ENCODE assay signal across 1 cellular context in the genomic region with DNA sequence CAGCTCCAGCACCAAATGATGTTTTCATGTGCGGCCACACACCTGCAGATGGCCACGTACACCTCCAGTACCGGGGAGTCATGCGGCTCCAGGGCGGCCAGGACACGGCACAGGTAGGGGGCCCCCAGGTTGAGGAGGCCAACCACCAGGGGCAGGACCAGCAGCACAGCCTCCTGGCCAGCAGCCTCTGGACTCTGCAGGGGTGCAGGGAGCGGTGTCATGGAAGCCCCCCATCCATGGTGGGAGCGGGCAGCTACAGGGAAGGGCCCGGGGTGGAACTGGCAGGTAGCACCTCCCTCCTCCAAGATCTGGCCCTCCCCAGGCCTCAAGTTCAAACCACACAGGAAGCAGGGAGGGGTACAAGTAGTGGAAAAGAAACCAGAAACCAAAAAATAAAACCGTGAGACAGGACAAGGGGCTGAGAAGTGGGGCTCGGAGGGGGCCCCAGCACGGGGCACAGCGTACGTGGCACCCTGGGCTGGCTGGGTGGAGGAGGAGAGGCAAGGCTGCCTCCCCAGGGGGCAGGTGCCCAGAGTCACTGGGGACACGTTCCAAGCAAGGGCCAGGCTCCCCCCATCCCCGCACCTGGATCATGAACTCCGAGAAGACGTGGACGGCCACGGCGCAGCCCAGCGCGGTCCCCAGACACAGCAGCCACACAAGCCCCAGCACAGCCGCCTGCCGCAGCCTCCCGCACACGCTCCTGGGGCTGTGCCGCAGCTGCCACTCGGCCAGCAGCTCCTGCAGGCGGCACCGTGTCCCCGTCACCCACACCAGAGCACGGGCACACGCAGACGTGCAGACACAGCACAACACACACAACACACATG.
A peak's percentile ranks its signal among the peaks of the same experiment; 100 is the strongest.
TF ChIP-seq lines count a peak whose summit lies in the region.

No MANE protein-coding gene starts in this region.

TF ChIP-seq in GM12878, 131 proteins besides CTCF, POLR2A, EP300 and RAD21:
- TF ChIP-seq SP1 (IDR thresholded peaks at IDR 0.05; ENCODE audit: low read depth, low read length) (peak; percentile 7), ZNF24 (IDR thresholded peaks at IDR 0.05) (no peak), RAD51 (IDR thresholded peaks at IDR 0.05) (no peak), POLR2AphosphoS5 (IDR thresholded peaks at IDR 0.05; ENCODE audit: low read length) (no peak), EED (IDR thresholded peaks at IDR 0.05; ENCODE audit: low read depth) (0 out of 2 replicates have a peak, but pooled peaks have one; percentile 18), E2F8 (IDR thresholded peaks at IDR 0.05; ENCODE audit: low read depth, partially characterized antibody) (no peak), IRF4 (IDR thresholded peaks at IDR 0.05; ENCODE audit: low read depth, low read length) (0 out of 2 replicates have a peak, but pooled peaks have one; percentile 5), MEF2B (IDR thresholded peaks at IDR 0.05; ENCODE audit: partially characterized antibody, poor library complexity, severe bottlenecking) (peak; percentile 57), NBN (IDR thresholded peaks at IDR 0.05) (no peak), ZNF622 (IDR thresholded peaks at IDR 0.05) (no peak), RELB (IDR thresholded peaks at IDR 0.05; ENCODE audit: low read depth) (no peak), NR2C1 (IDR thresholded peaks at IDR 0.05) (no peak), MTA3 (IDR thresholded peaks at IDR 0.05; ENCODE audit: borderline replicate concordance, low read length) (no peak), GATAD2B (conservative IDR thresholded peaks at IDR 0.05; ENCODE audit: low read depth) (peak; percentile 43; the same call in 1 of the 2 replicates), IKZF2 (IDR thresholded peaks at IDR 0.05) (peak; percentile 19 to 41; a peak in 1 of 4 replicates), BHLHE40 (IDR thresholded peaks at IDR 0.05; ENCODE audit: borderline replicate concordance in 1 of 2, low read depth in 2 of 2, low read length in 1 of 2) (peak in 1 of 2 experiments; percentile 42; a peak in 1 of 4 replicates), IKZF1 (conservative IDR thresholded peaks at IDR 0.05) (peak; percentile 47; the same call in 1 of the 2 replicates), NR2F1 (conservative IDR thresholded peaks at IDR 0.05) (peak; percentile 68)
- TF ChIP-seq, protein P1, sequence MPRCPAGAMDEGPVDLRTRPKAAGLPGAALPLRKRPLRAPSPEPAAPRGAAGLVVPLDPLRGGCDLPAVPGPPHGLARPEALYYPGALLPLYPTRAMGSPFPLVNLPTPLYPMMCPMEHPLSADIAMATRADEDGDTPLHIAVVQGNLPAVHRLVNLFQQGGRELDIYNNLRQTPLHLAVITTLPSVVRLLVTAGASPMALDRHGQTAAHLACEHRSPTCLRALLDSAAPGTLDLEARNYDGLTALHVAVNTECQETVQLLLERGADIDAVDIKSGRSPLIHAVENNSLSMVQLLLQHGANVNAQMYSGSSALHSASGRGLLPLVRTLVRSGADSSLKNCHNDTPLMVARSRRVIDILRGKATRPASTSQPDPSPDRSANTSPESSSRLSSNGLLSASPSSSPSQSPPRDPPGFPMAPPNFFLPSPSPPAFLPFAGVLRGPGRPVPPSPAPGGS (IDR thresholded peaks at IDR 0.05; ENCODE audit: borderline replicate concordance, insufficient read depth, low read depth, low read length, poor library complexity, severe bottlenecking), result no peak
- TF ChIP-seq, protein P2, sequence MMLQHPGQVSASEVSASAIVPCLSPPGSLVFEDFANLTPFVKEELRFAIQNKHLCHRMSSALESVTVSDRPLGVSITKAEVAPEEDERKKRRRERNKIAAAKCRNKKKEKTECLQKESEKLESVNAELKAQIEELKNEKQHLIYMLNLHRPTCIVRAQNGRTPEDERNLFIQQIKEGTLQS (IDR thresholded peaks at IDR 0.05; ENCODE audit: borderline replicate concordance, extremely low read depth, low read depth, low read length), result no peak
